ENCODE assay signal across 1 cellular context in the genomic region with DNA sequence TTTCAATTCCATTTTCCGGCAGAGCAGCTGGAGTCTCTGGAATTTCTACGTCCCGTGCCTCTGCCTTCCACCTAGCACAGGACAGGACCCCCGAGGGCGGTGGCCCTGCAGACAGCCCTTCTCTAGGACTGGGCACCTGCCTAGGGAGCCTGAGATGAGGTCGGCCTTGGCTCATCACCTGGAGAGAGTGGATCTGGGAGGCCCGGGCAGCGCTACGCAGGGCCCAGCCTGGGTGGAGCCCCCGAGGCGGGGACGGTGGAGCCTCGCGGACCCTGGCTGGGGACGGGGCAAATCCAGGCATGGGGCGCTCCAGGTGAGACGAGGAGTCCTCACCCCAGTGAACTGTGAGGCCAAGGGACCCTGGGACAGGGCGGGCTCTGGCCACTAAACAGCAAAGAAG.
TF ChIP-seq lines count a peak whose summit lies in the region.

No MANE protein-coding gene starts in this region.

TF ChIP-seq in GM23338, 12 proteins besides CTCF, POLR2A, EP300 and RAD21 (continued from another document):
- TF ChIP-seq, protein P1, sequence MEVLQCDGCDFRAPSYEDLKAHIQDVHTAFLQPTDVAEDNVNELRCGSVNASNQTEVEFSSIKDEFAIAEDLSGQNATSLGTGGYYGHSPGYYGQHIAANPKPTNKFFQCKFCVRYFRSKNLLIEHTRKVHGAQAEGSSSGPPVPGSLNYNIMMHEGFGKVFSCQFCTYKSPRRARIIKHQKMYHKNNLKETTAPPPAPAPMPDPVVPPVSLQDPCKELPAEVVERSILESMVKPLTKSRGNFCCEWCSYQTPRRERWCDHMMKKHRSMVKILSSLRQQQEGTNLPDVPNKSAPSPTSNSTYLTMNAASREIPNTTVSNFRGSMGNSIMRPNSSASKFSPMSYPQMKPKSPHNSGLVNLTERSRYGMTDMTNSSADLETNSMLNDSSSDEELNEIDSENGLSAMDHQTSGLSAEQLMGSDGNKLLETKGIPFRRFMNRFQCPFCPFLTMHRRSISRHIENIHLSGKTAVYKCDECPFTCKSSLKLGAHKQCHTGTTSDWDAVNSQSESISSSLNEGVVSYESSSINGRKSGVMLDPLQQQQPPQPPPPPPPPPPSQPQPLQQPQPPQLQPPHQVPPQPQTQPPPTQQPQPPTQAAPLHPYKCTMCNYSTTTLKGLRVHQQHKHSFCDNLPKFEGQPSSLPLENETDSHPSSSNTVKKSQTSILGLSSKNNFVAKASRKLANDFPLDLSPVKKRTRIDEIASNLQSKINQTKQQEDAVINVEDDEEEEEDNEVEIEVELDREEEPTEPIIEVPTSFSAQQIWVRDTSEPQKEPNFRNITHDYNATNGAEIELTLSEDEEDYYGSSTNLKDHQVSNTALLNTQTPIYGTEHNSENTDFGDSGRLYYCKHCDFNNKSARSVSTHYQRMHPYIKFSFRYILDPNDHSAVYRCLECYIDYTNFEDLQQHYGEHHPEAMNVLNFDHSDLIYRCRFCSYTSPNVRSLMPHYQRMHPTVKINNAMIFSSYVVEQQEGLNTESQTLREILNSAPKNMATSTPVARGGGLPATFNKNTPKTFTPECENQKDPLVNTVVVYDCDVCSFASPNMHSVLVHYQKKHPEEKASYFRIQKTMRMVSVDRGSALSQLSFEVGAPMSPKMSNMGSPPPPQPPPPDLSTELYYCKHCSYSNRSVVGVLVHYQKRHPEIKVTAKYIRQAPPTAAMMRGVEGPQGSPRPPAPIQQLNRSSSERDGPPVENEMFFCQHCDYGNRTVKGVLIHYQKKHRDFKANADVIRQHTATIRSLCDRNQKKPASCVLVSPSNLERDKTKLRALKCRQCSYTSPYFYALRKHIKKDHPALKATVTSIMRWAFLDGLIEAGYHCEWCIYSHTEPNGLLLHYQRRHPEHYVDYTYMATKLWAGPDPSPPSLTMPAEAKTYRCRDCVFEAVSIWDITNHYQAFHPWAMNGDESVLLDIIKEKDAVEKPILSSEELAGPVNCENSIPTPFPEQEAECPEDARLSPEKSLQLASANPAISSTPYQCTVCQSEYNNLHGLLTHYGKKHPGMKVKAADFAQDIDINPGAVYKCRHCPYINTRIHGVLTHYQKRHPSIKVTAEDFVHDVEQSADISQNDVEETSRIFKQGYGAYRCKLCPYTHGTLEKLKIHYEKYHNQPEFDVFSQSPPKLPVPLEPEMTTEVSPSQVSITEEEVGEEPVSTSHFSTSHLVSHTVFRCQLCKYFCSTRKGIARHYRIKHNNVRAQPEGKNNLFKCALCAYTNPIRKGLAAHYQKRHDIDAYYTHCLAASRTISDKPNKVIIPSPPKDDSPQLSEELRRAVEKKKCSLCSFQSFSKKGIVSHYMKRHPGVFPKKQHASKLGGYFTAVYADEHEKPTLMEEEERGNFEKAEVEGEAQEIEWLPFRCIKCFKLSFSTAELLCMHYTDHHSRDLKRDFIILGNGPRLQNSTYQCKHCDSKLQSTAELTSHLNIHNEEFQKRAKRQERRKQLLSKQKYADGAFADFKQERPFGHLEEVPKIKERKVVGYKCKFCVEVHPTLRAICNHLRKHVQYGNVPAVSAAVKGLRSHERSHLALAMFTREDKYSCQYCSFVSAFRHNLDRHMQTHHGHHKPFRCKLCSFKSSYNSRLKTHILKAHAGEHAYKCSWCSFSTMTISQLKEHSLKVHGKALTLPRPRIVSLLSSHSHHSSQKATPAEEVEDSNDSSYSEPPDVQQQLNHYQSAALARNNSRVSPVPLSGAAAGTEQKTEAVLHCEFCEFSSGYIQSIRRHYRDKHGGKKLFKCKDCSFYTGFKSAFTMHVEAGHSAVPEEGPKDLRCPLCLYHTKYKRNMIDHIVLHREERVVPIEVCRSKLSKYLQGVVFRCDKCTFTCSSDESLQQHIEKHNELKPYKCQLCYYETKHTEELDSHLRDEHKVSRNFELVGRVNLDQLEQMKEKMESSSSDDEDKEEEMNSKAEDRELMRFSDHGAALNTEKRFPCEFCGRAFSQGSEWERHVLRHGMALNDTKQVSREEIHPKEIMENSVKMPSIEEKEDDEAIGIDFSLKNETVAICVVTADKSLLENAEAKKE (CRISPR knock-in tag; IDR thresholded peaks at IDR 0.05), result no peak
- no peak for TF ChIP-seq STAT1 (IDR thresholded peaks at IDR 0.05; ENCODE audit: unreplicated experiment)
- TF ChIP-seq CREB1 (CRISPR knock-in tag; IDR thresholded peaks at IDR 0.05; ENCODE audit: low read depth), result no peak
- TF ChIP-seq, protein P2, sequence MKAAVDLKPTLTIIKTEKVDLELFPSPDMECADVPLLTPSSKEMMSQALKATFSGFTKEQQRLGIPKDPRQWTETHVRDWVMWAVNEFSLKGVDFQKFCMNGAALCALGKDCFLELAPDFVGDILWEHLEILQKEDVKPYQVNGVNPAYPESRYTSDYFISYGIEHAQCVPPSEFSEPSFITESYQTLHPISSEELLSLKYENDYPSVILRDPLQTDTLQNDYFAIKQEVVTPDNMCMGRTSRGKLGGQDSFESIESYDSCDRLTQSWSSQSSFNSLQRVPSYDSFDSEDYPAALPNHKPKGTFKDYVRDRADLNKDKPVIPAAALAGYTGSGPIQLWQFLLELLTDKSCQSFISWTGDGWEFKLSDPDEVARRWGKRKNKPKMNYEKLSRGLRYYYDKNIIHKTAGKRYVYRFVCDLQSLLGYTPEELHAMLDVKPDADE (IDR thresholded peaks at IDR 0.05), result no peak
- no peak for TF ChIP-seq EZH2 (IDR thresholded peaks at IDR 0.05; ENCODE audit: low read depth, unreplicated experiment)
- no peak for TF ChIP-seq EZH2phosphoT487 (IDR thresholded peaks at IDR 0.05; ENCODE audit: unreplicated experiment)
- TF ChIP-seq ZNF331 (CRISPR knock-in tag; IDR thresholded peaks at IDR 0.05; ENCODE audit: low read depth), result no peak
